8 cellular contexts compared by ENCODE assay signal in the genomic region with DNA sequence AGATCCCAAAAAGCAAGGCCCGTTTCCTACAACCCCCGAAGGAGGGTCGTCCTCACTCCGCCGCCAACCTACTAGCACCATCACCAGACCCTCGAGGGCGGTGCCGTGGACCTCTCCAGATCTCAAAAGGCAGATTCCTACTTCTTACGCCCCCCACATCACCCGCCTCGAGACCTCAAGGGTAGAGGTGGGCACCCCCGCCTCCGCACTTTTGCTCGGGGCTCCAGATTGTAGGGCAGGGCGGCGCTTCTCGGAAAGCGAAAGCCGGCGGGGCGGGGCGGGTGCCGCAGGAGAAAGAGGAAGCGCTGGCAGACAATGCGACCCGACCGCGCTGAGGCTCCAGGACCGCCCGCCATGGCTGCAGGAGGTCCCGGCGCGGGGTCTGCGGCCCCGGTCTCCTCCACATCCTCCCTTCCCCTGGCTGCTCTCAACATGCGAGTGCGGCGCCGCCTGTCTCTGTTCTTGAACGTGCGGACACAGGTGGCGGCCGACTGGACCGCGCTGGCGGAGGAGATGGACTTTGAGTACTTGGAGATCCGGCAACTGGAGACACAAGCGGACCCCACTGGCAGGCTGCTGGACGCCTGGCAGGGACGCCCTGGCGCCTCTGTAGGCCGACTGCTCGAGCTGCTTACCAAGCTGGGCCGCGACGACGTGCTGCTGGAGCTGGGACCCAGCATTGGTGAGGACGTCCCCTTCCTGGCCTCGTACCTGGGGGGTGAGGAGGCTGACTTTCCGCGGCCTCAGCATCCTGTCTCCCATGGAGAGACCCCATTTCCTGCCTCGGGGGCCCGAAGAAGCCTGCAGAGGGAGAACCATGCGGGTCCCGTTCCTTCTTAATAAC. TPM values are rescaled to one million over a fixed set of nuclear protein-coding genes. Genes with fewer than 3 reads are reported as not detected.
A peak's percentile ranks its signal among the peaks of the same experiment; 100 is the strongest.
DNase-seq lines count a peak whose midpoint lies in the region; ATAC-seq and TF ChIP-seq lines count a peak whose summit lies in the region.

TSS of gene MYD88 (plus strand) at position 315 of the 844 bp plus-strand sequence. CDS start at position 355, 40 bp downstream.

- H3K79me2 ChIP-seq in osteoblast (ENCODE audit: insufficient read depth, low read length): peaks cover 46% of the 10 kb centered on the region

- peak within 1 kb of the TSS; percentile 87 to 99 (median 97) for H3K4me2 ChIP-seq in BLaER1 treated with 17β-estradiol and CSF1 and Interleukin-3, amounts not matched to agents 10 nM and 100 nM
- peak within 1 kb of the TSS; percentile 96 for H3K4me2 ChIP-seq in osteoblast (ENCODE audit: insufficient read depth, low read length)

- ATAC-seq in GM19372 (IDR thresholded peaks at IDR 0.05; ENCODE audit: low read depth, unreplicated experiment): peak; percentile 30

- H3K27me3 ChIP-seq in BLaER1 treated with 17β-estradiol and CSF1 and Interleukin-3, amounts not matched to agents 10 nM and 100 nM: no peaks in the 10 kb centered on the region
- H3K27me3 ChIP-seq in osteoblast (ENCODE audit: insufficient read depth, low read length): no peaks in the 10 kb centered on the region
- H3K27me3 ChIP-seq in testis: no peaks in the 10 kb centered on the region

- H4K20me1 ChIP-seq in BLaER1 treated with 17β-estradiol and CSF1 and Interleukin-3, amounts not matched to agents 10 nM and 100 nM: peaks cover 44 to 70% (median 60%) of the 10 kb centered on the region in 11 experiments; a peak in 21 of 22 replicates
- H4K20me1 ChIP-seq in osteoblast (ENCODE audit: insufficient read depth, low read length): peaks cover 10% of the 10 kb centered on the region

- TF ChIP-seq CTCF in osteoblast (IDR thresholded peaks at IDR 0.05; ENCODE audit: extremely low read depth, low read depth, low read length) (no peak), testis (IDR thresholded peaks at IDR 0.05) (no peak)

- peaks cover 65 to 79% (median 72%) of the 10 kb centered on the region in 10 experiments for H3K4me1 ChIP-seq in BLaER1 treated with 17β-estradiol and CSF1 and Interleukin-3, amounts not matched to agents 10 nM and 100 nM
- H3K4me1 ChIP-seq in osteoblast (ENCODE audit: insufficient read depth, low read length) (peaks cover 27% of the 10 kb centered on the region), testis (peaks cover 24% of the 10 kb centered on the region)

- DNase-seq in HT-29 (ENCODE audit: low spot score) (peak; percentile 50), SKM-1 treated with dmso at 0.1 percent for 144 hours (lab: John Stamatoyannopoulos, UW; ENCODE audit: unreplicated experiment) (peak; percentile 77), glomerular endothelial cell (ENCODE audit: extremely low read depth, low read depth, low spot score) (no peak), osteoblast (ENCODE audit: insufficient read length, low spot score, missing footprints) (peak; percentile 90), testis (peak; percentile 84)
- peak; percentile 86 for DNase-seq in activated naive CD4-positive, alpha-beta T cell treated with anti-CD3 and anti-CD28 coated beads, Interleukin-2, amount 50 U/mL, for 16 hours

- peak within 1 kb of the TSS; percentile 85 to 99 (median 96) for H3K27ac ChIP-seq in BLaER1 treated with 17β-estradiol and CSF1 and Interleukin-3, amounts not matched to agents 10 nM and 100 nM
- peak within 1 kb of the TSS; percentile 87 for H3K27ac ChIP-seq in osteoblast (ENCODE audit: low read depth, low read length)
- peak within 1 kb of the TSS; percentile 73 to 88 for H3K27ac ChIP-seq in testis

- intact Hi-C loops in testis (cut with DNase I; ENCODE audit: low total_unique reads): no loop called here

- H3K9ac ChIP-seq in BLaER1 treated with 17β-estradiol and CSF1 and Interleukin-3, amounts not matched to agents 10 nM and 100 nM: peak within 1 kb of the TSS; percentile 90 to 99 (median 97)

- no peaks in the 10 kb centered on the region for H3K9me3 ChIP-seq in BLaER1 treated with 17β-estradiol and CSF1 and Interleukin-3, amounts not matched to agents 10 nM and 100 nM (replicated peaks in 1 of 11)
- no peaks in the 10 kb centered on the region for H3K9me3 ChIP-seq in osteoblast (ENCODE audit: low read depth, low read length)
- no peaks in the 10 kb centered on the region for H3K9me3 ChIP-seq in testis

- 0% methylated on average over 24 to 63 of the region's 65 CpGs for WGBS in testis, 2 donors

- H2AFZ ChIP-seq in osteoblast (ENCODE audit: low read length): peak within 1 kb of the TSS; percentile 93

- peak within 1 kb of the TSS; percentile 73 to 99 (median 92) for H3K4me3 ChIP-seq in BLaER1 treated with 17β-estradiol and CSF1 and Interleukin-3, amounts not matched to agents 10 nM and 100 nM
- peak within 1 kb of the TSS; percentile 99 for H3K4me3 ChIP-seq in osteoblast (ENCODE audit: insufficient read depth, low read length)
- H3K4me3 ChIP-seq in testis: peak within 1 kb of the TSS; percentile 79 to 89

- no peak for TF ChIP-seq POLR2A in testis (IDR thresholded peaks at IDR 0.05)

- H3K36me3 ChIP-seq in BLaER1 treated with 17β-estradiol and CSF1 and Interleukin-3, amounts not matched to agents 10 nM and 100 nM: peaks cover 38 to 56% (median 51%) of the 10 kb centered on the region in 11 experiments
- peaks cover 24% of the 10 kb centered on the region for H3K36me3 ChIP-seq in osteoblast (ENCODE audit: insufficient read depth, low read length)
- no peaks in the 10 kb centered on the region for H3K36me3 ChIP-seq in testis (ENCODE audit: low read depth, missing control alignments)

RNA-seq across cellular contexts. Expression of gene MYD88, which starts in this region (rescaled TPM):
- 5.5 and 11.9 TPM in 2 replicates for total RNA-seq in HT-29 (2014; rRNA removed; shearing (Covaris generic))
- total RNA-seq in glomerular endothelial cell: 45.6 and 63.4 TPM in 2 replicates
- 8.7 and 10.3 TPM in 2 replicates for total RNA-seq in osteoblast
- total RNA-seq in testis: 10 to 100 TPM; 18.7 to 22.3 TPM
- polyA plus RNA-seq in testis (ENCODE audit: insufficient read depth, low read depth, low replicate concordance): 30.1 TPM
